Comparison of ENCODE assay signal across 11 cellular contexts in the genomic region with DNA sequence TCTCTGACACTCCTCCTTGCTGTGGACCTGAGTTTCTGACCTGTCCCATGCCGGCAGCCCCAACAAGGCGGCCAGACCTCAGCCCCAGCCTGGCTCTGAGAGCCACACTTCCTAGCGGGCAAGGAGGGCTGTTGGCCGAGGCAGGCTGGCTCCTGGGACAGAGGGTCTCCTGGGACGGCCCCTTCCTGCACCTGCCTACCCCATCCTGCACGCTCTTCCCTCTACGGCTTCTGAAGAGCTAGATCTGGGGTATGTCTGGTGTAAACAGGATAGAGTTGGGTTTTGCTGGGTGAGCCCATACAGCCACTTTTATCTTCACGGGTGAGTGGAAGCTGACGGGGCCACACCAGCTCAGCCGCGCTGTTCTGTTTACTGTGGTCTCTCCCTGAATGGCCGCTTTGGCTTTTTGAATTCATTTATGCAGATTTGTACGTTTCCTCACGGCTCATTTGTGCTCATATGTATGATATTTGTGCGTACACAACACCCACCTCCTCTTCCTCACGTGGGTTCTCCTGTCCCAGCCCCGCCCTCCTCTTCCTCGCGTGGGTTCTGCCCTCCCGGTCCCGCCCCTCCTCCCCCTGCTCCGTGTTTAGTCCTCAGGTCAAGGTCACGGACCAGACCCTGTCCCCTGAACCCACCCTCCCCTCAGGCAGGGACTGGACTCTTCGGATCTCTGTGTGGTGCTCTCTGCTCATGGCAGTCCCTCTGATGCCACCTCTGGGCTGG. TPM values are rescaled to one million over a fixed set of nuclear protein-coding genes. Genes with fewer than 3 reads are reported as not detected.
DNase-seq lines count a peak whose midpoint lies in the region; ATAC-seq lines count a peak whose summit lies in the region.
"Had no signal": no experiment of that assay in that cellular context is flagged by ENCODE, and none has a peak within 500 bp of the region (broad histone marks: within the 10 kb centered on the region; RNA-seq: fewer than 3 reads in every experiment).

No MANE protein-coding gene starts in this region.

- peak overlapping the region; percentile 88 to 99 (median 98) for H3K27ac Mint-ChIP-seq in naive thymus-derived CD8-positive, alpha-beta T cell

- no peaks in the 10 kb centered on the region for H3F3A ChIP-seq in GM23248 (ENCODE audit: insufficient read depth)

- H3K4me3 ChIP-seq in BLaER1 (peak overlapping the region; percentile 58), GM23248 (no peak overlapping the region)
- H3K4me3 ChIP-seq: left lung, SJSA1 had no signal

- H3K36me3 Mint-ChIP-seq in naive thymus-derived CD8-positive, alpha-beta T cell: no peaks in the 10 kb centered on the region
- H3K36me3 Mint-ChIP-seq: CD14-positive monocyte had no signal

- peak overlapping the region; percentile 64 to 89 (median 82) for H3K4me3 Mint-ChIP-seq in naive thymus-derived CD8-positive, alpha-beta T cell
- H3K4me3 Mint-ChIP-seq: CD14-positive monocyte had no signal

- H3K9me2 ChIP-seq in GM23248 (ENCODE audit: insufficient read depth): no peaks in the 10 kb centered on the region

- H3K4me1 Mint-ChIP-seq in naive thymus-derived CD8-positive, alpha-beta T cell: peaks cover 6 to 50% (median 27%) of the 10 kb centered on the region in 4 donors
- H3K4me1 Mint-ChIP-seq: CD14-positive monocyte had no signal

- H4K20me1 ChIP-seq in BLaER1 (peaks cover 20% of the 10 kb centered on the region), GM23248 (ENCODE audit: insufficient read depth) (no peaks in the 10 kb centered on the region)

- POLR2A ChIA-PET in naive thymus-derived CD8-positive, alpha-beta T cell (lab: Charles Lee): interaction anchor here (0.5 to 3.4 kb wide), 4 partner anchors 13 to 33 kb away, joined by 3 to 14 read pairs (median 3); no protein-coding TSS in a partner anchor

- H2AFZ ChIP-seq in GM23248: 0 out of 2 replicates have a peak overlapping the region, but pooled peaks have one; percentile 1

- in situ Hi-C loops in GM23248 (cut with MboI): no loop called here

- no peak for DNase-seq in GM23248
- peak; percentile 24 for DNase-seq in activated naive CD4-positive, alpha-beta T cell treated with anti-CD3 and anti-CD28 coated beads, Interleukin-2, amount 50 U/mL, for 16 hours
- peak in 9 of 10 donors; percentile 20 to 71 (median 47) for DNase-seq in naive thymus-derived CD8-positive, alpha-beta T cell
- DNase-seq in NCI-H524 (lab: John Stamatoyannopoulos, UW): no peak
- DNase-seq in substantia nigra (lab: John Stamatoyannopoulos, UW): no peak

- H3K27me3 ChIP-seq in BLaER1: no peaks in the 10 kb centered on the region
- H3K27me3 ChIP-seq in GM23248 (replicated peaks; ENCODE audit: insufficient read depth): no peaks in the 10 kb centered on the region
- H3K27me3 ChIP-seq: SJSA1 had no signal

- H3K9me3 ChIP-seq in BLaER1: no peaks in the 10 kb centered on the region
- no peaks in the 10 kb centered on the region for H3K9me3 ChIP-seq in GM23248 (ENCODE audit: low read depth)
- H3K9me3 ChIP-seq: left lung, SJSA1 had no signal

- peaks cover 0 to 4% (median 0%) of the 10 kb centered on the region in 5 donors for H3K27me3 Mint-ChIP-seq in naive thymus-derived CD8-positive, alpha-beta T cell

- peak overlapping the region; percentile 63 for H3K9ac ChIP-seq in BLaER1
- H3K9ac ChIP-seq in GM23248: no peak overlapping the region

- peak; percentile 90 to 92 for ATAC-seq in naive thymus-derived CD8-positive, alpha-beta T cell
- ATAC-seq in HG03108 (IDR thresholded peaks at IDR 0.05; ENCODE audit: unreplicated experiment) (no peak), GM18520 (IDR thresholded peaks at IDR 0.05; ENCODE audit: unreplicated experiment) (no peak)

- peak overlapping the region; percentile 91 for H3K27ac ChIP-seq in BLaER1
- H3K27ac ChIP-seq in GM23248: no peak overlapping the region
- H3K27ac ChIP-seq in substantia nigra (ENCODE audit: low read depth, low read length, poor library complexity, severe bottlenecking): no peak overlapping the region
- H3K27ac ChIP-seq: SJSA1 had no signal

- peak overlapping the region; percentile 99 for H3K4me2 ChIP-seq in BLaER1
- H3K4me2 ChIP-seq in GM23248 (ENCODE audit: unreplicated experiment): no peak overlapping the region

- 62 to 72% methylated on average over 19 to 24 of the region's 24 CpGs for WGBS in GM23248 (ENCODE audit: low coverage in 1 of 2, low lambda C conversion rate in 2 of 2, missing lambda C conversion rate in 2 of 2), 2 experiments

- H3K9me3 Mint-ChIP-seq in naive thymus-derived CD8-positive, alpha-beta T cell: no peaks in the 10 kb centered on the region
- H3K9me3 Mint-ChIP-seq: CD14-positive monocyte had no signal

- H3K4me1 ChIP-seq in BLaER1 (peaks cover 99% of the 10 kb centered on the region), GM23248 (ENCODE audit: insufficient read depth) (peaks cover 24% of the 10 kb centered on the region)

- no peaks in the 10 kb centered on the region for H3K36me3 ChIP-seq in BLaER1
- H3K36me3 ChIP-seq in GM23248 (ENCODE audit: low read depth): no peaks in the 10 kb centered on the region
- H3K36me3 ChIP-seq: left lung had no signal

- H3K79me2 ChIP-seq in GM23248 (ENCODE audit: insufficient read depth): no peaks in the 10 kb centered on the region

RNA-seq across cellular contexts. Expression of gene POFUT2, which starts 34.7 kb away (rescaled TPM):
- 48.2 and 54.0 TPM in 2 replicates for total RNA-seq in GM23248 (2014; rRNA removed; shearing (Covaris generic))
- polyA plus RNA-seq in GM23248 (2016; fragmentation: Nextera tagmentation; extraction: Ambion mirVana): 30.1 and 30.9 TPM in 2 replicates
- 10 to 100 TPM; 37.4 to 44.7 TPM for total RNA-seq in naive thymus-derived CD8-positive, alpha-beta T cell
- polyA plus RNA-seq in naive thymus-derived CD8-positive, alpha-beta T cell: 1 to 10 TPM; 2.7 to 5.5 (median 3.5) TPM

Comparison
In these comparisons a context has a peak if more than half of its experiments do, and no peak if none do; other contexts are left out.
1. DNase-seq: peak in activated naive CD4-positive, alpha-beta T cell treated with anti-CD3 and anti-CD28 coated beads, Interleukin-2, amount 50 U/mL, for 16 hours (single experiment) and naive thymus-derived CD8-positive, alpha-beta T cell (9 of 10); none in GM23248 (single experiment), NCI-H524 (0 of 2) and substantia nigra (0 of 49).
2. ATAC-seq: peak in naive thymus-derived CD8-positive, alpha-beta T cell (2 of 2); none in HG03108 (single experiment) and GM18520 (single experiment).